In the genomic region with DNA sequence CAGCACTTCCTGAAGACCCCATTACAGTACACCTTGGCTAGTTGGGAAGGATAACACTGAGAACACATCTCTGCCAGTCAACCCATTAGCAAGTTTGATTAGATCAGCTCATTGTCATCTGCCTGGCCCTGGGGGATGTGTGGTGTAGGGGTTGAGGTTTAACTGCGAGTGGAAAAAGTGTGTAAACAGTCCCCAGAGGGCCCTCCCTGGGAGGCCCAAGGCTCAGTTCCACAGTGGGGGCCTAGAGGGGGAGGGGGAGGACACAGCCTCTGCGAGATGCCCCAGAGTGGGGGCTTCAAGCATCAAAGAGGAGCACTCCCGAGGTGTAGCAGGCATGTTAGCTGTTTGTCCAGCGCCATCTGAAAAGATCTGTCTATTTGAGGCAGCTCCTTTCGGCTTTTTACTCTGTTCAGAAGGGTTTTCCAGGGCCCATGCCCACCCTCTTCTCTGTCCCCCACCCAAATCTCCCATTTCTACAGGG, we compare ENCODE assay signal across 9 cellular contexts. TPM values are rescaled to one million over a fixed set of nuclear protein-coding genes. Genes with fewer than 3 reads are reported as not detected.
A peak's percentile ranks its signal among the peaks of the same experiment; 100 is the strongest.
DNase-seq lines count a peak whose midpoint lies in the region; ATAC-seq and TF ChIP-seq lines count a peak whose summit lies in the region.
"Had no signal": no experiment of that assay in that cellular context is flagged by ENCODE, and none has a peak within 500 bp of the region (broad histone marks: within the 10 kb centered on the region; RNA-seq: fewer than 3 reads in every experiment).

No MANE protein-coding gene starts in this region.

- H3K4me3 ChIP-seq in BLaER1 treated with 17β-estradiol and CSF1 and Interleukin-3, amounts not matched to agents 10 nM and 100 nM = peak overlapping the region; percentile 35 to 59 (median 50); a peak in 18 of 20 replicates
- H3K4me3 ChIP-seq in HEK293 (ENCODE audit: low read depth, low read length) = no peak overlapping the region
- H3K4me3 ChIP-seq: pancreas had no signal

- H3K4me1 ChIP-seq in BLaER1 treated with 17β-estradiol and CSF1 and Interleukin-3, amounts not matched to agents 10 nM and 100 nM = peaks cover 95 to 100% (median 100%) of the 10 kb centered on the region in 10 experiments
- H3K4me1 ChIP-seq in HEK293 (ENCODE audit: control insufficient read depth, insufficient read depth, low read length) = peaks cover 3% of the 10 kb centered on the region; the same call in 1 of the 2 replicates
- H3K4me1 ChIP-seq: pancreas had no signal

- peak overlapping the region; percentile 56 to 86 (median 69) for H3K9ac ChIP-seq in BLaER1 treated with 17β-estradiol and CSF1 and Interleukin-3, amounts not matched to agents 10 nM and 100 nM

- POLR2A ChIA-PET in HEK293 (lab: Yijun Ruan, JAX) = interaction anchor here (0.5 to 0.7 kb wide), 2 partner anchors 8 to 65 kb away, joined by 3 to 5 read pairs; no protein-coding TSS in a partner anchor

- H3K27me3 ChIP-seq in BLaER1 treated with 17β-estradiol and CSF1 and Interleukin-3, amounts not matched to agents 10 nM and 100 nM = no peaks in the 10 kb centered on the region
- H3K27me3 ChIP-seq: pancreas had no signal

- no peak for TF ChIP-seq CTCF in HEK293 (tag by site-specific recombination; IDR thresholded peaks at IDR 0.05)

- H3K36me3 ChIP-seq in BLaER1 treated with 17β-estradiol and CSF1 and Interleukin-3, amounts not matched to agents 10 nM and 100 nM = no peaks in the 10 kb centered on the region
- H3K36me3 ChIP-seq in HEK293 (ENCODE audit: control insufficient read depth in 2 of 2, insufficient read depth in 1 of 2, low read length in 2 of 2) = no peaks in the 10 kb centered on the region
- H3K36me3 ChIP-seq: pancreas had no signal

- ATAC-seq in esophagus mucosa = peak; percentile 17
- ATAC-seq in GM21576 (IDR thresholded peaks at IDR 0.05; ENCODE audit: unreplicated experiment) = no peak

- peak overlapping the region; percentile 89 to 100 (median 96) for H3K4me2 ChIP-seq in BLaER1 treated with 17β-estradiol and CSF1 and Interleukin-3, amounts not matched to agents 10 nM and 100 nM

- peak overlapping the region; percentile 64 to 96 (median 86) for H3K27ac ChIP-seq in BLaER1 treated with 17β-estradiol and CSF1 and Interleukin-3, amounts not matched to agents 10 nM and 100 nM
- no peak overlapping the region for H3K27ac ChIP-seq in HEK293 (ENCODE audit: extremely low read depth, low read depth, low read length)

- H3K9me3 ChIP-seq in BLaER1 treated with 17β-estradiol and CSF1 and Interleukin-3, amounts not matched to agents 10 nM and 100 nM (replicated peaks in 1 of 11) = no peaks in the 10 kb centered on the region
- no peaks in the 10 kb centered on the region for H3K9me3 ChIP-seq in HEK293 (ENCODE audit: control insufficient read depth, insufficient read depth, low read depth, low read length)
- H3K9me3 ChIP-seq: pancreas had no signal

- peak; percentile 50 for DNase-seq in activated CD4-positive, alpha-beta T cell treated with anti-CD3 and anti-CD28 coated beads for 1 hour
- peak; percentile 44 for DNase-seq in stimulated activated naive CD4-positive, alpha-beta T cell treated with Interleukin-2 at 50 U/mL for 16 hours (lab: John Stamatoyannopoulos, UW)
- DNase-seq in D341Med (ENCODE audit: low spot score) (no peak), NCI-H2227 (lab: John Stamatoyannopoulos, UW; ENCODE audit: unreplicated experiment) (no peak)
- DNase-seq: pancreas had no signal

- CTCF ChIA-PET in HEK293 (lab: Yijun Ruan, JAX) = interaction anchor here (0.9 to 1.7 kb wide), 3 partner anchors 14 to 191 kb away, joined by 3 to 4 read pairs (median 3); no protein-coding TSS in a partner anchor

- no peaks in the 10 kb centered on the region for H4K20me1 ChIP-seq in BLaER1 treated with 17β-estradiol and CSF1 and Interleukin-3, amounts not matched to agents 10 nM and 100 nM

TF ChIP-seq in HEK293, 187 proteins besides CTCF, POLR2A, EP300 and RAD21 (continues in another document):
- TF ChIP-seq, protein P1, sequence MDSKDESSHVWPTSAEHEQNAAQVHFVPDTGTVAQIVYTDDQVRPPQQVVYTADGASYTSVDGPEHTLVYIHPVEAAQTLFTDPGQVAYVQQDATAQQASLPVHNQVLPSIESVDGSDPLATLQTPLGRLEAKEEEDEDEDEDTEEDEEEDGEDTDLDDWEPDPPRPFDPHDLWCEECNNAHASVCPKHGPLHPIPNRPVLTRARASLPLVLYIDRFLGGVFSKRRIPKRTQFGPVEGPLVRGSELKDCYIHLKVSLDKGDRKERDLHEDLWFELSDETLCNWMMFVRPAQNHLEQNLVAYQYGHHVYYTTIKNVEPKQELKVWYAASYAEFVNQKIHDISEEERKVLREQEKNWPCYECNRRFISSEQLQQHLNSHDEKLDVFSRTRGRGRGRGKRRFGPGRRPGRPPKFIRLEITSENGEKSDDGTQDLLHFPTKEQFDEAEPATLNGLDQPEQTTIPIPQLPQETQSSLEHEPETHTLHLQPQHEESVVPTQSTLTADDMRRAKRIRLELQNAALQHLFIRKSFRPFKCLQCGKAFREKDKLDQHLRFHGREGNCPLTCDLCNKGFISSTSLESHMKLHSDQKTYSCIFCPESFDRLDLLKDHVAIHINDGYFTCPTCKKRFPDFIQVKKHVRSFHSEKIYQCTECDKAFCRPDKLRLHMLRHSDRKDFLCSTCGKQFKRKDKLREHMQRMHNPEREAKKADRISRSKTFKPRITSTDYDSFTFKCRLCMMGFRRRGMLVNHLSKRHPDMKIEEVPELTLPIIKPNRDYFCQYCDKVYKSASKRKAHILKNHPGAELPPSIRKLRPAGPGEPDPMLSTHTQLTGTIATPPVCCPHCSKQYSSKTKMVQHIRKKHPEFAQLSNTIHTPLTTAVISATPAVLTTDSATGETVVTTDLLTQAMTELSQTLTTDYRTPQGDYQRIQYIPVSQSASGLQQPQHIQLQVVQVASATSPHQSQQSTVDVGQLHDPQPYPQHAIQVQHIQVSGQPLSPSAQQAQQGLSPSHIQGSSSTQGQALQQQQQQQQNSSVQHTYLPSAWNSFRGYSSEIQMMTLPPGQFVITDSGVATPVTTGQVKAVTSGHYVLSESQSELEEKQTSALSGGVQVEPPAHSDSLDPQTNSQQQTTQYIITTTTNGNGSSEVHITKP (tag by site-specific recombination; IDR thresholded peaks at IDR 0.05) = no peak
- TF ChIP-seq ZNF239 (tag by site-specific recombination; IDR thresholded peaks at IDR 0.05) (no peak), ZNF302 (tag by site-specific recombination; IDR thresholded peaks at IDR 0.05; ENCODE audit: low read depth) (no peak), ZNF423 (tag by site-specific recombination; IDR thresholded peaks at IDR 0.05) (peak; percentile 61; the same call in 1 of the 2 replicates), ZIC2 (tag by site-specific recombination; IDR thresholded peaks at IDR 0.05) (peak; percentile 72), BCL11A (tag by site-specific recombination; IDR thresholded peaks at IDR 0.05; ENCODE audit: low read depth) (no peak), ZBTB48 (tag by site-specific recombination; IDR thresholded peaks at IDR 0.05) (peak; percentile 48; the same call in 1 of the 2 replicates), ZNF433 (tag by site-specific recombination; IDR thresholded peaks at IDR 0.05; ENCODE audit: low read depth) (no peak), GLIS1 (tag by site-specific recombination; IDR thresholded peaks at IDR 0.05) (peak; percentile 100), ZNF514 (tag by site-specific recombination; IDR thresholded peaks at IDR 0.05) (no peak)
- TF ChIP-seq, protein P2, sequence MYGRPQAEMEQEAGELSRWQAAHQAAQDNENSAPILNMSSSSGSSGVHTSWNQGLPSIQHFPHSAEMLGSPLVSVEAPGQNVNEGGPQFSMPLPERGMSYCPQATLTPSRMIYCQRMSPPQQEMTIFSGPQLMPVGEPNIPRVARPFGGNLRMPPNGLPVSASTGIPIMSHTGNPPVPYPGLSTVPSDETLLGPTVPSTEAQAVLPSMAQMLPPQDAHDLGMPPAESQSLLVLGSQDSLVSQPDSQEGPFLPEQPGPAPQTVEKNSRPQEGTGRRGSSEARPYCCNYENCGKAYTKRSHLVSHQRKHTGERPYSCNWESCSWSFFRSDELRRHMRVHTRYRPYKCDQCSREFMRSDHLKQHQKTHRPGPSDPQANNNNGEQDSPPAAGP (tag by site-specific recombination; IDR thresholded peaks at IDR 0.05) = no peak
- TF ChIP-seq, protein P3, sequence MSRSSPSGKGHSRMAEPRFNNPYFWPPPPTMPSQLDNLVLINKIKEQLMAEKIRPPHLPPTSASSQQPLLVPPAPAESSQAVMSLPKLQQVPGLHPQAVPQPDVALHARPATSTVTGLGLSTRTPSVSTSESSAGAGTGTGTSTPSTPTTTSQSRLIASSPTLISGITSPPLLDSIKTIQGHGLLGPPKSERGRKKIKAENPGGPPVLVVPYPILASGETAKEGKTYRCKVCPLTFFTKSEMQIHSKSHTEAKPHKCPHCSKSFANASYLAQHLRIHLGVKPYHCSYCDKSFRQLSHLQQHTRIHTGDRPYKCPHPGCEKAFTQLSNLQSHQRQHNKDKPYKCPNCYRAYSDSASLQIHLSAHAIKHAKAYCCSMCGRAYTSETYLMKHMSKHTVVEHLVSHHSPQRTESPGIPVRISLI (tag by site-specific recombination; IDR thresholded peaks at IDR 0.05) = no peak
- TF ChIP-seq, protein P4, sequence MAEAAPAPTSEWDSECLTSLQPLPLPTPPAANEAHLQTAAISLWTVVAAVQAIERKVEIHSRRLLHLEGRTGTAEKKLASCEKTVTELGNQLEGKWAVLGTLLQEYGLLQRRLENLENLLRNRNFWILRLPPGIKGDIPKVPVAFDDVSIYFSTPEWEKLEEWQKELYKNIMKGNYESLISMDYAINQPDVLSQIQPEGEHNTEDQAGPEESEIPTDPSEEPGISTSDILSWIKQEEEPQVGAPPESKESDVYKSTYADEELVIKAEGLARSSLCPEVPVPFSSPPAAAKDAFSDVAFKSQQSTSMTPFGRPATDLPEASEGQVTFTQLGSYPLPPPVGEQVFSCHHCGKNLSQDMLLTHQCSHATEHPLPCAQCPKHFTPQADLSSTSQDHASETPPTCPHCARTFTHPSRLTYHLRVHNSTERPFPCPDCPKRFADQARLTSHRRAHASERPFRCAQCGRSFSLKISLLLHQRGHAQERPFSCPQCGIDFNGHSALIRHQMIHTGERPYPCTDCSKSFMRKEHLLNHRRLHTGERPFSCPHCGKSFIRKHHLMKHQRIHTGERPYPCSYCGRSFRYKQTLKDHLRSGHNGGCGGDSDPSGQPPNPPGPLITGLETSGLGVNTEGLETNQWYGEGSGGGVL (tag by site-specific recombination; IDR thresholded peaks at IDR 0.05) = peak; percentile 81

RNA-seq across cellular contexts. Expression of a gene that starts 0.3 kb away (rescaled TPM):
- 18.9 TPM for total RNA-seq in esophagus mucosa

RNA-seq across cellular contexts. Expression of a gene that starts 11.8 kb away (rescaled TPM):
- total RNA-seq in esophagus mucosa = 0.56 TPM

RNA-seq across cellular contexts. Expression of a gene that starts 27.5 kb away (rescaled TPM):
- 15.4 TPM for total RNA-seq in esophagus mucosa

RNA-seq across cellular contexts. Expression of a gene that starts 28.2 kb away (rescaled TPM):
- total RNA-seq in esophagus mucosa = 119 TPM

RNA-seq across cellular contexts. Expression of a gene that starts 53.8 kb away (rescaled TPM):
- 22.8 TPM for total RNA-seq in esophagus mucosa

Comparison
In these comparisons a context has a peak if more than half of its experiments do, and no peak if none do; other contexts are left out.
1. DNase-seq: peak in activated CD4-positive, alpha-beta T cell treated with anti-CD3 and anti-CD28 coated beads for 1 hour (single experiment) and stimulated activated naive CD4-positive, alpha-beta T cell treated with Interleukin-2 at 50 U/mL for 16 hours (single experiment); none in D341Med (single experiment) and NCI-H2227 (single experiment).